In genomic region chr12:20439634-20440033, GRCh38 we compare ENCODE assay signal across 17 cellular contexts.
DNase-seq lines count a peak whose midpoint lies in the region; ATAC-seq and TF ChIP-seq lines count a peak whose summit lies in the region.
"Had no signal": no experiment of that assay in that cellular context is flagged by ENCODE, and none has a peak within 500 bp of the region (broad histone marks: within the 10 kb centered on the region; RNA-seq: fewer than 3 reads in every experiment).

No MANE protein-coding gene starts in this region.

- H3K27me3 ChIP-seq in heart left ventricle, result no peaks in the 10 kb centered on the region
- no peaks in the 10 kb centered on the region for H3K27me3 ChIP-seq in sigmoid colon
- H3K27me3 ChIP-seq in aorta (ENCODE audit: control insufficient read depth in 1 of 2, insufficient read depth in 2 of 2, low read length in 1 of 2), result no peaks in the 10 kb centered on the region

- H3K9me3 ChIP-seq in heart left ventricle, result no peaks in the 10 kb centered on the region
- H3K9me3 ChIP-seq in sigmoid colon, result no peaks in the 10 kb centered on the region
- H3K9me3 ChIP-seq in aorta (ENCODE audit: control insufficient read depth, low read length), result no peaks in the 10 kb centered on the region

- peaks cover 0 to 98% (median 64%) of the 10 kb centered on the region in 12 donors for H3K4me1 ChIP-seq in heart left ventricle
- peaks cover 0 to 57% (median 44%) of the 10 kb centered on the region in 4 donors for H3K4me1 ChIP-seq in sigmoid colon
- H3K4me1 ChIP-seq in aorta (ENCODE audit: control insufficient read depth in 1 of 2, insufficient read depth in 2 of 2, low read length in 2 of 2), result peaks cover 1 to 11% of the 10 kb centered on the region in 2 donors

- H3K27ac ChIP-seq in coronary artery, result peak overlapping the region; percentile 58 to 68
- H3K27ac ChIP-seq in heart left ventricle, result peak overlapping the region; percentile 15 to 94 (median 74)
- peak overlapping the region in 3 of 4 donors; percentile 21 to 57 (median 37) for H3K27ac ChIP-seq in sigmoid colon
- H3K27ac ChIP-seq in aorta (ENCODE audit: low read depth in 1 of 2, low read length in 2 of 2), result no peak overlapping the region
- H3K27ac ChIP-seq: PC-9 had no signal

- no peak for TF ChIP-seq EP300 in sigmoid colon (IDR thresholded peaks at IDR 0.05)

- intact Hi-C loops in heart left ventricle (cut with DNase I) (no loop called here), sigmoid colon (cut with DNase I) (no loop called here), aorta (cut with DNase I) (no loop called here)

- TF ChIP-seq CTCF in coronary artery (IDR thresholded peaks at IDR 0.05) (no peak), heart left ventricle (IDR thresholded peaks at IDR 0.05) (no peak), sigmoid colon (IDR thresholded peaks at IDR 0.05) (no peak)

- no peak for DNase-seq in coronary artery (ENCODE audit: low spot score)
- no peak for DNase-seq in heart left ventricle
- DNase-seq in sigmoid colon, result no peak
- no peak for DNase-seq in aorta
- no peak for DNase-seq in mucosa of gallbladder (ENCODE audit: low spot score)
- no peak for DNase-seq in NK-92 (lab: John Stamatoyannopoulos, UW; ENCODE audit: unreplicated experiment)
- DNase-seq: ACHN, COR-L47, GF-D8, GOT3, KG1, NCI-H1436 treated with DMSO at 0.1 percent for 48 hours, NCI-H2029 treated with DMSO at 0.1 percent for 48 hours, NCI-H748 treated with DMSO at 0.1 percent for 48 hours, PC-9 had no signal

- H3K36me3 ChIP-seq in heart left ventricle, result no peaks in the 10 kb centered on the region
- no peaks in the 10 kb centered on the region for H3K36me3 ChIP-seq in sigmoid colon
- no peaks in the 10 kb centered on the region for H3K36me3 ChIP-seq in aorta (ENCODE audit: control insufficient read depth in 1 of 2, insufficient read depth in 2 of 2, low read length in 1 of 2)

- ATAC-seq in heart left ventricle (peak in 3 of 4 donors; percentile 29 to 52 (median 41)), aorta (ENCODE audit: low FRiP score) (peak; percentile 73), HG02981 (IDR thresholded peaks at IDR 0.05; ENCODE audit: unreplicated experiment) (no peak)
- ATAC-seq: HepG2 had no signal

- H3K4me3 ChIP-seq in coronary artery, result peak overlapping the region; percentile 25
- H3K4me3 ChIP-seq in heart left ventricle, result no peak overlapping the region
- H3K4me3 ChIP-seq in sigmoid colon, result no peak overlapping the region
- no peak overlapping the region for H3K4me3 ChIP-seq in aorta (ENCODE audit: low read length in 2 of 2)
- H3K4me3 ChIP-seq: PC-9 had no signal

- WGBS in heart left ventricle, 4 donors, result 50 to 82% (median 63%) methylated on average over 1 of the region's 1 CpG
- 91 to 94% methylated on average over 1 of the region's 1 CpG for WGBS in sigmoid colon, 2 donors
- 74 to 78% methylated on average over 1 of the region's 1 CpG for WGBS in aorta, 2 donors

- no peak for TF ChIP-seq POLR2A in heart left ventricle (IDR thresholded peaks at IDR 0.05)
- TF ChIP-seq POLR2A in sigmoid colon (IDR thresholded peaks at IDR 0.05), result no peak

Comparison
In these comparisons a context has a peak if more than half of its experiments do, and no peak if none do; other contexts are left out.
1. H3K27ac ChIP-seq: peak in coronary artery (2 of 2), heart left ventricle (12 of 12) and sigmoid colon (3 of 4); none in aorta (0 of 2).